ENCODE assay signal across 31 cellular contexts in the genomic region with DNA sequence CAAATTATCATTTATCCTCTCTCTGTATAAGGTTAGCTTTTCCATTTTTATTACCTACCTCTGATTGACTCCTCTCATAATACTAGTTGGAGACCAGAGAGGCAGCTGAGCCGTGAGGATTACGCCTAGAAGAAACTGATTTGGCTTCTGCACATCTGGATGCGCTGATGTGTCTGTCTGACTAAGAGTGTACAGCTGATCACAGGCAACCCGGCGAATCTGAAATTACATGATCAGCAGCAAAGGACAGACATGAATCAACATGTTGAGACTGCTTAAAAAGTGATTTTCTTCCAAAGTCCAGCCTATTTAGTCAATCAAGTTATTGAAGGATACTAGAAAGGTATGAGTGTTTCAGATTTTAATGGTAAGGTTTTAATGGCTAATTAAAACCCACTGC.
"Had no signal": no experiment of that assay in that cellular context is flagged by ENCODE, and none has a peak within 500 bp of the region (broad histone marks: within the 10 kb centered on the region; RNA-seq: fewer than 3 reads in every experiment).

No MANE protein-coding gene starts in this region.

- H2AFZ ChIP-seq: hepatocyte, neural progenitor cell, parathyroid adenoma had no signal

- H3K27me3 ChIP-seq: brain microvascular endothelial cell, gastroesophageal sphincter, hepatocyte, neural progenitor cell, sigmoid colon, stomach, thyroid gland, upper lobe of left lung, vagina had no signal

- FAIRE-seq: astrocyte, small intestine had no signal

- H3K9ac ChIP-seq: neural progenitor cell, parathyroid adenoma had no signal

- H3K4me1 Mint-ChIP-seq: endodermal cell, mesothelial cell of epicardium, neural progenitor cell had no signal

- H3K9me3 Mint-ChIP-seq: activated CD4-positive, alpha-beta memory T cell treated with anti-CD3 and anti-CD28 coated beads for 36 hours; naive B cell; stimulated activated memory B cell treated with anti-CD40 and anti-IgM and Interleukin-4, amounts not matched to agents 10 μg/mL and 1 μg/mL and 100 μg/mL, for 72 hours had no signal

- DNase-seq: activated CD4-positive, alpha-beta memory T cell treated with anti-CD3 and anti-CD28 coated beads for 36 hours; activated CD4-positive, alpha-beta T cell treated with anti-CD3 and anti-CD28 coated beads, Interleukin-2, amount 10 ng/mL, durations not matched to agents 24 days and 14 days; activated CD4-positive, CD25-positive, alpha-beta regulatory T cell treated with anti-CD3 and anti-CD28 coated beads, Interleukin-2, amount 50 U/mL, for 72 hours; activated effector memory CD4-positive, alpha-beta T cell treated with anti-CD3 and anti-CD28 coated beads, Interleukin-2, amount 50 U/mL, for 16 hours; activated naive CD4-positive, alpha-beta T cell treated with anti-CD3 and anti-CD28 coated beads, Interleukin-2, amount 50 U/mL, for 16 hours; amniotic stem cell; brain microvascular endothelial cell; central memory CD4-positive, alpha-beta T cell; endodermal cell; islet precursor cell; left cardiac atrium; left ventricle myocardium superior; naive B cell; occipital lobe; psoas muscle; sigmoid colon; small intestine; stimulated activated CD4-positive, alpha-beta T cell treated with anti-CD3 and anti-CD28 coated beads, Interleukin-4, amount 100 ng/mL, for 24 hours; stomach; T-helper 17 cell; T1000; upper lobe of left lung had no signal

- H3K4me3 Mint-ChIP-seq: activated CD4-positive, alpha-beta memory T cell treated with anti-CD3 and anti-CD28 coated beads for 36 hours; activated CD4-positive, alpha-beta T cell treated with anti-CD3 and anti-CD28 coated beads, Interleukin-2, amount 10 ng/mL, durations not matched to agents 24 days and 14 days; endodermal cell; mesothelial cell of epicardium; neural progenitor cell; stimulated activated memory B cell treated with anti-CD40 and anti-IgM and Interleukin-4, amounts not matched to agents 10 μg/mL and 1 μg/mL and 100 μg/mL, for 72 hours; T-helper 17 cell had no signal

- H3K9me3 ChIP-seq: gastroesophageal sphincter, psoas muscle, sigmoid colon, stomach, thyroid gland, upper lobe of left lung, vagina had no signal

- H3K4me2 ChIP-seq: hepatocyte, neural progenitor cell had no signal

- H3K4me1 ChIP-seq: gastroesophageal sphincter, neural progenitor cell, parathyroid adenoma, psoas muscle, sigmoid colon, stomach, thyroid gland, upper lobe of left lung, vagina had no signal

- H3K27ac ChIP-seq: brain microvascular endothelial cell, gastroesophageal sphincter, hepatocyte, neural progenitor cell, parathyroid adenoma, psoas muscle, sigmoid colon, stomach, thyroid gland, upper lobe of left lung, vagina had no signal

- H3K27me3 Mint-ChIP-seq: activated CD4-positive, alpha-beta memory T cell treated with anti-CD3 and anti-CD28 coated beads for 36 hours; activated CD4-positive, alpha-beta T cell treated with anti-CD3 and anti-CD28 coated beads, Interleukin-2, amount 10 ng/mL, durations not matched to agents 24 days and 14 days; naive B cell; stimulated activated memory B cell treated with anti-CD40 and anti-IgM and Interleukin-4, amounts not matched to agents 10 μg/mL and 1 μg/mL and 100 μg/mL, for 72 hours; T-helper 17 cell had no signal

- H3K27ac Mint-ChIP-seq: activated CD4-positive, alpha-beta memory T cell treated with anti-CD3 and anti-CD28 coated beads for 36 hours; endodermal cell; mesothelial cell of epicardium; neural progenitor cell; stimulated activated memory B cell treated with anti-CD40 and anti-IgM and Interleukin-4, amounts not matched to agents 10 μg/mL and 1 μg/mL and 100 μg/mL, for 72 hours had no signal

- H3K4me3 ChIP-seq: gastroesophageal sphincter, hepatocyte, neural progenitor cell, psoas muscle, sigmoid colon, stomach, thyroid gland, upper lobe of left lung, vagina had no signal

- ATAC-seq: gastroesophageal sphincter; left cardiac atrium; left ventricle myocardium superior; psoas muscle; stimulated activated memory B cell treated with anti-CD40 and anti-IgM and Interleukin-4, amounts not matched to agents 10 μg/mL and 1 μg/mL and 100 μg/mL, for 72 hours; T-helper 17 cell had no signal

- H3K79me2 ChIP-seq: hepatocyte, parathyroid adenoma had no signal
